In the genomic region with DNA sequence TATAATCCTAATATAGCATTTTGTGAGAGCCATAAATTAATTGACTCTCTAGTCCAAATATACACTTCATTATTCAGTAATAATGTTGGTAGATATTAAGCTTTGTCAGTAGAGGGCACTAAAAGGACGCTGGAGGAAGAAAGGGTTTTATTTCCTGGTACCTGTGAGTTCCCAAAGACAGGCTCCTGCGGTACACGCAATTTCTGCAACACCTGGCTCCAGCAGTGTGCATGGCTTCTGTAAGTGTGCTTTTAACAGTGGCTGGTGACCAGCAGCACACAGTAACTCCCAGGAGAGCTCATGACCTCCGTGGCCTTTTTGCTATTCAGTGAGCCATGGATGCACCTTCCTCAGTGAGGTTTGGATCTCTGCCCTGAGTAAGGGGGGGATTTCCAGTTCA, we compare ENCODE assay signal across 8 cellular contexts.
A peak's percentile ranks its signal among the peaks of the same experiment; 100 is the strongest.
DNase-seq lines count a peak whose midpoint lies in the region; ATAC-seq and TF ChIP-seq lines count a peak whose summit lies in the region.

No MANE protein-coding gene starts in this region.

- ATAC-seq in GM21423 (IDR thresholded peaks at IDR 0.05; ENCODE audit: unreplicated experiment) (peak; percentile 94), HG03565 (IDR thresholded peaks at IDR 0.05; ENCODE audit: unreplicated experiment) (peak; percentile 91)

- no peak overlapping the region for H3K27ac ChIP-seq in RWPE1
- no peak overlapping the region for H3K27ac ChIP-seq in stomach

- TF ChIP-seq EP300 in stomach (IDR thresholded peaks at IDR 0.05): no peak

- no peaks in the 10 kb centered on the region for H3K36me3 ChIP-seq in stomach

- intact Hi-C loops in stomach (cut with DNase I; ENCODE audit: low total_unique reads): no loop called here

- DNase-seq in DMS 273 (lab: John Stamatoyannopoulos, UW; ENCODE audit: unreplicated experiment) (peak; percentile 59), DMS 273 treated with DMSO at 0.1 percent for 48 hours (lab: John Stamatoyannopoulos, UW) (no peak), RWPE1 (ENCODE audit: low spot score) (peak; percentile 1), hepatic stellate cell (ENCODE audit: low spot score) (peak; percentile 1), AG08396 (ENCODE audit: low spot score) (no peak), stomach (no peak)

- H3K9me3 ChIP-seq in stomach: no peaks in the 10 kb centered on the region

- CTCF ChIA-PET in RWPE1 (lab: Yijun Ruan, JAX): interaction anchor here (0.6 kb wide), 1 partner anchor 257 kb away, joined by 4 read pairs; no protein-coding TSS in a partner anchor

- H3K4me1 ChIP-seq in stomach: no peaks in the 10 kb centered on the region

- POLR2A ChIA-PET in RWPE1 (lab: Yijun Ruan, JAX; ENCODE audit: low non-redundant PET): no interaction called here

- H3K4me3 ChIP-seq in stomach: no peak overlapping the region

- no peaks in the 10 kb centered on the region for H3K27me3 ChIP-seq in stomach

- peak; percentile 53 for TF ChIP-seq CTCF in RWPE1 (conservative IDR thresholded peaks at IDR 0.05; ENCODE audit: low read depth)
- TF ChIP-seq CTCF in stomach (IDR thresholded peaks at IDR 0.05): peak in 2 of 7 experiments; percentile 12 to 31

- TF ChIP-seq POLR2A in stomach (IDR thresholded peaks at IDR 0.05): no peak

- 2 to 10% (median 9%) methylated on average over 4 of the region's 4 CpGs for WGBS in stomach, 5 donors

Comparison
In these comparisons a context has a peak if more than half of its experiments do, and no peak if none do; other contexts are left out.
1. DNase-seq: peak in DMS 273 (single experiment), RWPE1 (single experiment) and hepatic stellate cell (single experiment); none in DMS 273 treated with DMSO at 0.1 percent for 48 hours (single experiment), AG08396 (single experiment) and stomach (single experiment).